In genomic region chr7:1058821-1059199, GRCh38 we compare ENCODE assay signal across 13 cellular contexts. TPM values are rescaled to one million over a fixed set of nuclear protein-coding genes. Genes with fewer than 3 reads are reported as not detected.
A peak's percentile ranks its signal among the peaks of the same experiment; 100 is the strongest.
DNase-seq lines count a peak whose midpoint lies in the region; ATAC-seq, FAIRE-seq and TF ChIP-seq lines count a peak whose summit lies in the region.
"Had no signal": no experiment of that assay in that cellular context is flagged by ENCODE, and none has a peak within 500 bp of the region (broad histone marks: within the 10 kb centered on the region; RNA-seq: fewer than 3 reads in every experiment).

No MANE protein-coding gene starts in this region.

- ATAC-seq in GM21390 (IDR thresholded peaks at IDR 0.05; ENCODE audit: unreplicated experiment) (no peak), HG03135 (IDR thresholded peaks at IDR 0.05; ENCODE audit: unreplicated experiment) (no peak)

- peaks cover 3% of the 10 kb centered on the region for H3K4me1 Mint-ChIP-seq in astrocyte (ENCODE audit: low read depth, unreplicated experiment)

- H3K27me3 ChIP-seq in cardiac muscle cell = no peaks in the 10 kb centered on the region
- H3K27me3 ChIP-seq in astrocyte (ENCODE audit: insufficient read depth, low read length) = no peaks in the 10 kb centered on the region
- H3K27me3 ChIP-seq: pancreas had no signal

- H3K27ac ChIP-seq in cardiac muscle cell = peak overlapping the region; percentile 59
- no peak overlapping the region for H3K27ac ChIP-seq in astrocyte (ENCODE audit: low read depth, low read length)
- H3K27ac ChIP-seq in kidney (ENCODE audit: low read depth in 2 of 2, low read length in 2 of 2) = no peak overlapping the region
- H3K27ac ChIP-seq: pancreas had no signal

- DNase-seq in cardiac muscle cell (ENCODE audit: low read depth in 1 of 2, low spot score in 1 of 2) = no peak
- DNase-seq in cardiac septum (ENCODE audit: low spot score) = no peak
- no peak for DNase-seq in astrocyte (ENCODE audit: low read depth)
- DNase-seq in kidney = peak; percentile 63
- no peak for DNase-seq in urothelium cell line (ENCODE audit: low spot score)
- DNase-seq in activated CD8-positive, alpha-beta memory T cell treated with anti-CD3 and anti-CD28 coated beads for 24 hours = no peak
- DNase-seq: activated T-cell treated with anti-CD3 and anti-CD28 coated beads, Interleukin-2, amount 50 U/mL, for 4 hours; KBM-7; NCI-H510A treated with DMSO at 0.1 percent for 48 hours had no signal

- peaks cover 2% of the 10 kb centered on the region for H3K27me3 Mint-ChIP-seq in astrocyte (ENCODE audit: low read depth, unreplicated experiment)
- H3K27me3 Mint-ChIP-seq: CD8-positive, alpha-beta memory T cell had no signal

- H2AFZ ChIP-seq in astrocyte (ENCODE audit: low read depth, low read length) = no peak overlapping the region

- H3K4me1 ChIP-seq in cardiac muscle cell (ENCODE audit: low read depth) (peaks cover 11% of the 10 kb centered on the region), astrocyte (ENCODE audit: insufficient read depth, low read length) (no peaks in the 10 kb centered on the region), kidney (ENCODE audit: control insufficient read depth in 1 of 2, insufficient read depth in 1 of 2, low read depth in 1 of 2, low read length in 2 of 2) (peaks cover 14 to 31% of the 10 kb centered on the region in 2 donors)

- H3K9me3 Mint-ChIP-seq in astrocyte (ENCODE audit: unreplicated experiment) = no peaks in the 10 kb centered on the region
- H3K9me3 Mint-ChIP-seq: activated T-cell treated with anti-CD3 and anti-CD28 coated beads, Interleukin-2, amount 50 U/mL, for 4 hours; CD8-positive, alpha-beta memory T cell had no signal

- no peak for TF ChIP-seq CTCF in cardiac muscle cell (IDR thresholded peaks at IDR 0.05; ENCODE audit: low read depth, low read length)
- no peak for TF ChIP-seq CTCF in astrocyte (IDR thresholded peaks at IDR 0.05; ENCODE audit: insufficient read depth, low read depth, low read length)
- TF ChIP-seq CTCF in kidney (IDR thresholded peaks at IDR 0.05; ENCODE audit: borderline replicate concordance, extremely low read depth, insufficient read depth) = no peak

- no peaks in the 10 kb centered on the region for H3K79me2 ChIP-seq in astrocyte (ENCODE audit: insufficient read depth, low read length)

- H3K4me3 ChIP-seq in cardiac muscle cell (no peak overlapping the region), astrocyte (ENCODE audit: insufficient read depth, low read depth, low read length) (no peak overlapping the region), kidney (ENCODE audit: low read length in 2 of 2) (no peak overlapping the region)
- H3K4me3 ChIP-seq: pancreas had no signal

- peaks cover 6% of the 10 kb centered on the region for H3K36me3 Mint-ChIP-seq in astrocyte (ENCODE audit: low read depth, unreplicated experiment)

- peaks cover 68% of the 10 kb centered on the region for H4K20me1 ChIP-seq in astrocyte (ENCODE audit: insufficient read depth, low read length)

- H3K4me2 ChIP-seq in astrocyte (ENCODE audit: low read length) = no peak overlapping the region

- no peak for FAIRE-seq in astrocyte (lab: Jason Lieb, UNC)
- no peak for FAIRE-seq in kidney (lab: Jason Lieb, UNC)
- peak; percentile 23 for FAIRE-seq in urothelium cell line (lab: Jason Lieb, UNC)
- FAIRE-seq: pancreas had no signal

- H3K4me3 Mint-ChIP-seq in astrocyte (ENCODE audit: unreplicated experiment) = no peak overlapping the region
- H3K4me3 Mint-ChIP-seq: activated T-cell treated with anti-CD3 and anti-CD28 coated beads, Interleukin-2, amount 50 U/mL, for 4 hours had no signal

- no peak overlapping the region for H3K9ac ChIP-seq in astrocyte (ENCODE audit: low read length)
- no peak overlapping the region for H3K9ac ChIP-seq in kidney (ENCODE audit: low read length in 2 of 2)

- H3K36me3 ChIP-seq in cardiac muscle cell = no peaks in the 10 kb centered on the region
- H3K36me3 ChIP-seq in astrocyte (ENCODE audit: insufficient read depth, low read length) = no peaks in the 10 kb centered on the region
- H3K36me3 ChIP-seq in kidney (ENCODE audit: control insufficient read depth in 1 of 2, insufficient read depth in 2 of 2, low read length in 2 of 2) = no peaks in the 10 kb centered on the region

- intact Hi-C loops in cardiac septum (cut with DNase I) (no loop called here), kidney (cut with DNase I) (no loop called here)

- H3K9me3 ChIP-seq in cardiac muscle cell (ENCODE audit: low read depth) (no peaks in the 10 kb centered on the region), astrocyte (ENCODE audit: insufficient read depth, low read depth, low read length) (no peaks in the 10 kb centered on the region), kidney (ENCODE audit: control insufficient read depth in 1 of 2, low read length in 2 of 2) (no peaks in the 10 kb centered on the region)
- H3K9me3 ChIP-seq: pancreas had no signal

- peak overlapping the region; percentile 53 for H3K27ac Mint-ChIP-seq in astrocyte (ENCODE audit: unreplicated experiment)

RNA-seq across cellular contexts. Expression of gene GPR146, which starts 14.5 kb away (rescaled TPM):
- total RNA-seq in cardiac muscle cell = 11.2 and 16.3 TPM in 2 replicates
- polyA plus RNA-seq in cardiac muscle cell = 4.4 and 7.5 TPM in 2 replicates
- 12.6 TPM for total RNA-seq in cardiac septum
- 1.7 and 3.4 TPM in 2 replicates for total RNA-seq in astrocyte
- total RNA-seq in kidney = 10.3 TPM
- polyA plus RNA-seq in kidney (ENCODE audit: insufficient read depth, low read depth, low replicate concordance) = 7.6 TPM

RNA-seq across cellular contexts. Expression of gene GPER1, which starts 29.1 kb away (rescaled TPM):
- total RNA-seq in cardiac muscle cell (1.6 and 5.2 TPM in 2 replicates), cardiac septum (2.9 TPM), astrocyte (13.7 and 17.4 TPM in 2 replicates), kidney (5.2 TPM)
- polyA plus RNA-seq in cardiac muscle cell (1.7 and 3.4 TPM in 2 replicates), kidney (ENCODE audit: insufficient read depth, low read depth, low replicate concordance) (4.8 TPM)
- total RNA-seq: CD8-positive, alpha-beta memory T cell had no signal
